In genomic region chr1:8015036-8015808, GRCh38 we compare ENCODE assay signal across 8 cellular contexts. TPM values are rescaled to one million over a fixed set of nuclear protein-coding genes. Genes with fewer than 3 reads are reported as not detected.
DNase-seq lines count a peak whose midpoint lies in the region; ATAC-seq and TF ChIP-seq lines count a peak whose summit lies in the region.

No MANE protein-coding gene starts in this region.

- H3K4me3 ChIP-seq in GM12865 (ENCODE audit: low read depth, low read length) (no peak overlapping the region), esophagus muscularis mucosa (peak overlapping the region; percentile 5 to 38 (median 28)), muscle layer of colon (ENCODE audit: low read depth in 1 of 2, low read length in 2 of 2) (peak overlapping the region in 1 of 2 donors; percentile 36), aorta (ENCODE audit: low read length in 2 of 2) (no peak overlapping the region)

- H3K27me3 ChIP-seq in esophagus muscularis mucosa, result no peaks in the 10 kb centered on the region
- H3K27me3 ChIP-seq in muscle layer of colon (ENCODE audit: control insufficient read depth in 1 of 2, insufficient read depth in 2 of 2, low read length in 2 of 2), result no peaks in the 10 kb centered on the region
- H3K27me3 ChIP-seq in aorta (ENCODE audit: control insufficient read depth in 1 of 2, insufficient read depth in 2 of 2, low read length in 1 of 2), result no peaks in the 10 kb centered on the region

- CTCF ChIA-PET in WTC11 (lab: Charles Lee), result interaction anchor here (0.5 to 6.8 kb wide), 67 partner anchors 8 to 834 kb away, joined by 3 to 271 read pairs (median 4); partner anchors contain the start of genes ERRFI1 and SLC45A1

- H3K9ac ChIP-seq in muscle layer of colon (ENCODE audit: low read length), result peak overlapping the region; percentile 27

- WGBS in esophagus muscularis mucosa, result 22% methylated on average over 8 of the region's 8 CpGs
- 18 to 21% methylated on average over 8 of the region's 8 CpGs for WGBS in aorta, 2 donors

- peak overlapping the region; percentile 87 for H3K27ac Mint-ChIP-seq in WTC11

- peak; percentile 10 for TF ChIP-seq POLR2A in esophagus muscularis mucosa (IDR thresholded peaks at IDR 0.05; ENCODE audit: low read depth)

- TF ChIP-seq EP300 in esophagus muscularis mucosa (IDR thresholded peaks at IDR 0.05), result no peak

- no peaks in the 10 kb centered on the region for H3K9me3 Mint-ChIP-seq in WTC11

- H3K4me1 ChIP-seq in esophagus muscularis mucosa, result peaks cover 40 to 95% (median 91%) of the 10 kb centered on the region in 4 donors
- peaks cover 50% of the 10 kb centered on the region for H3K4me1 ChIP-seq in muscle layer of colon (ENCODE audit: insufficient read depth, low read length)
- peaks cover 3 to 15% of the 10 kb centered on the region in 2 donors for H3K4me1 ChIP-seq in aorta (ENCODE audit: control insufficient read depth in 1 of 2, insufficient read depth in 2 of 2, low read length in 2 of 2)

- H3K27me3 Mint-ChIP-seq in WTC11 (ENCODE audit: low read depth), result no peaks in the 10 kb centered on the region

- H3K4me3 Mint-ChIP-seq in WTC11, result no peak overlapping the region

- H3K9me3 ChIP-seq in esophagus muscularis mucosa, result no peaks in the 10 kb centered on the region
- no peaks in the 10 kb centered on the region for H3K9me3 ChIP-seq in muscle layer of colon (ENCODE audit: low read length)
- H3K9me3 ChIP-seq in aorta (ENCODE audit: control insufficient read depth, low read length), result no peaks in the 10 kb centered on the region

- DNase-seq in AG08395 (ENCODE audit: low spot score) (peak; percentile 81), GM12865 (ENCODE audit: low read depth) (peak; percentile 64), NCI-H2171 (lab: John Stamatoyannopoulos, UW) (peak; percentile 53), WTC11 (ENCODE audit: low spot score) (no peak), esophagus muscularis mucosa (ENCODE audit: extremely low spot score) (no peak), aorta (no peak), NCI-H2107 treated with DMSO at 0.1 percent for 48 hours (lab: John Stamatoyannopoulos, UW; ENCODE audit: unreplicated experiment) (no peak)

- ATAC-seq in WTC11 (peak; percentile 33), aorta (ENCODE audit: low FRiP score) (peak; percentile 83)

- H3K36me3 ChIP-seq in esophagus muscularis mucosa (peaks cover 31 to 52% (median 47%) of the 10 kb centered on the region in 4 donors), muscle layer of colon (ENCODE audit: insufficient read depth, low read length) (peaks cover 38% of the 10 kb centered on the region), aorta (ENCODE audit: control insufficient read depth in 1 of 2, insufficient read depth in 2 of 2, low read length in 1 of 2) (peaks cover 5% of the 10 kb centered on the region in 2 donors)

- peaks cover 54% of the 10 kb centered on the region for H3K4me1 Mint-ChIP-seq in WTC11

- H3K36me3 Mint-ChIP-seq in WTC11, result peaks cover 36% of the 10 kb centered on the region

- TF ChIP-seq CTCF in GM12865 (IDR thresholded peaks at IDR 0.05; ENCODE audit: insufficient read depth, low read depth, low read length, missing control alignments) (peak; percentile 54), WTC11 (IDR thresholded peaks at IDR 0.05) (peak; percentile 50; the same call in 1 of the 2 replicates), esophagus muscularis mucosa (IDR thresholded peaks at IDR 0.05) (peak; percentile 50 to 60 (median 58))

- H3K27ac ChIP-seq in esophagus muscularis mucosa (replicated peaks in 1 of 4) (peak overlapping the region; percentile 90 to 98 (median 95)), muscle layer of colon (ENCODE audit: low read depth, low read length) (peak overlapping the region; percentile 54), aorta (ENCODE audit: low read depth in 1 of 2, low read length in 2 of 2) (peak overlapping the region in 1 of 2 donors; percentile 68)

- intact Hi-C loops in esophagus muscularis mucosa (cut with DNase I), result no loop called here
- intact Hi-C loops in aorta (cut with DNase I), result loop anchor here in 1 of 2 donors (5.0 kb wide), 1 partner anchor 297 kb away; no protein-coding TSS in a partner anchor

- POLR2A ChIA-PET in WTC11 (lab: Charles Lee), result interaction anchor here (1.3 to 1.5 kb wide), 2 partner anchors 11 to 299 kb away, joined by 3 to 7 read pairs; partner anchors contain the start of gene ERRFI1

TF ChIP-seq in WTC11, 78 proteins besides CTCF, POLR2A, EP300 and RAD21:
- no peak for TF ChIP-seq OVOL2 (CRISPR knock-in tag; IDR thresholded peaks at IDR 0.05; ENCODE audit: borderline replicate concordance)
- TF ChIP-seq, protein P1, sequence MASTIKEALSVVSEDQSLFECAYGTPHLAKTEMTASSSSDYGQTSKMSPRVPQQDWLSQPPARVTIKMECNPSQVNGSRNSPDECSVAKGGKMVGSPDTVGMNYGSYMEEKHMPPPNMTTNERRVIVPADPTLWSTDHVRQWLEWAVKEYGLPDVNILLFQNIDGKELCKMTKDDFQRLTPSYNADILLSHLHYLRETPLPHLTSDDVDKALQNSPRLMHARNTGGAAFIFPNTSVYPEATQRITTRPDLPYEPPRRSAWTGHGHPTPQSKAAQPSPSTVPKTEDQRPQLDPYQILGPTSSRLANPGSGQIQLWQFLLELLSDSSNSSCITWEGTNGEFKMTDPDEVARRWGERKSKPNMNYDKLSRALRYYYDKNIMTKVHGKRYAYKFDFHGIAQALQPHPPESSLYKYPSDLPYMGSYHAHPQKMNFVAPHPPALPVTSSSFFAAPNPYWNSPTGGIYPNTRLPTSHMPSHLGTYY (CRISPR knock-in tag; IDR thresholded peaks at IDR 0.05), result no peak
- TF ChIP-seq, protein P2, sequence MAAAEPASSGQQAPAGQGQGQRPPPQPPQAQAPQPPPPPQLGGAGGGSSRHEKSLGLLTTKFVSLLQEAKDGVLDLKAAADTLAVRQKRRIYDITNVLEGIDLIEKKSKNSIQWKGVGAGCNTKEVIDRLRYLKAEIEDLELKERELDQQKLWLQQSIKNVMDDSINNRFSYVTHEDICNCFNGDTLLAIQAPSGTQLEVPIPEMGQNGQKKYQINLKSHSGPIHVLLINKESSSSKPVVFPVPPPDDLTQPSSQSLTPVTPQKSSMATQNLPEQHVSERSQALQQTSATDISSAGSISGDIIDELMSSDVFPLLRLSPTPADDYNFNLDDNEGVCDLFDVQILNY (CRISPR knock-in tag; IDR thresholded peaks at IDR 0.05), result no peak
- no peak for TF ChIP-seq HMGXB4 (CRISPR knock-in tag; IDR thresholded peaks at IDR 0.05)
TF ChIP-seq in WTC11: peak in this region for 0.

RNA-seq across cellular contexts. Expression of gene ERRFI1, which starts 10.9 kb away (rescaled TPM):
- total RNA-seq in WTC11 (2021) (34.5 to 44.6 TPM (median 35.8 TPM) in 3 replicates), esophagus muscularis mucosa (100 to 1,000 TPM; 308 to 587 (median 435) TPM), aorta (100 to 1,000 TPM; 153 to 258 TPM)
- polyA plus RNA-seq in aorta, result 10 to 100 TPM; 33.3 to 87.6 TPM

RNA-seq across cellular contexts. Expression of gene PARK7, which starts 53.7 kb away (rescaled TPM):
- total RNA-seq in WTC11 (2021), result 337 to 343 TPM (median 340 TPM) in 3 replicates
- total RNA-seq in esophagus muscularis mucosa, result 100 to 1,000 TPM; 201 to 229 (median 212) TPM
- total RNA-seq in aorta, result 100 to 1,000 TPM; 192 to 201 TPM
- 100 to 1,000 TPM; 322 to 503 TPM for polyA plus RNA-seq in aorta

Comparison
In these comparisons a context has a peak if more than half of its experiments do, and no peak if none do; other contexts are left out.
1. DNase-seq: peak in AG08395 (single experiment), GM12865 (single experiment) and NCI-H2171 (single experiment); none in WTC11 (single experiment), esophagus muscularis mucosa (single experiment), aorta (0 of 2) and NCI-H2107 treated with DMSO at 0.1 percent for 48 hours (single experiment).
2. H3K4me3 ChIP-seq: peak in esophagus muscularis mucosa (4 of 4); none in GM12865 (single experiment) and aorta (0 of 2).
3. Peak in every context shown above with its lines, with median percentiles within 50 percentile points of each other: CTCF ChIP-seq.